In genomic region chr3:184339016-184339415, GRCh38 we compare ENCODE assay signal across 8 cellular contexts. TPM values are rescaled to one million over a fixed set of nuclear protein-coding genes. Genes with fewer than 3 reads are reported as not detected.
DNase-seq lines count a peak whose midpoint lies in the region; ATAC-seq and TF ChIP-seq lines count a peak whose summit lies in the region.

No MANE protein-coding gene starts in this region.

- H3K4me1 ChIP-seq in Peyer's patch (peaks cover 0 to 24% (median 3%) of the 10 kb centered on the region in 4 donors), foreskin keratinocyte (peaks cover 37% of the 10 kb centered on the region)

- peak overlapping the region in 3 of 4 donors; percentile 49 to 98 (median 92) for H3K27ac ChIP-seq in Peyer's patch
- peak overlapping the region; percentile 14 for H3K27ac ChIP-seq in foreskin keratinocyte

- peak overlapping the region; percentile 40; the same call in 1 of the 2 replicates for H3K4me3 Mint-ChIP-seq in HFFc6
- peak overlapping the region; percentile 51 for H3K4me3 Mint-ChIP-seq in stimulated activated memory B cell treated with anti-CD40 and anti-IgM and Interleukin-4, amounts not matched to agents 10 μg/mL and 1 μg/mL and 100 μg/mL, for 72 hours
- H3K4me3 Mint-ChIP-seq in progenitor cell of endocrine pancreas (ENCODE audit: low read depth): no peak overlapping the region

- TF ChIP-seq CTCF in HFFc6 (IDR thresholded peaks at IDR 0.05): no peak
- TF ChIP-seq CTCF in Peyer's patch (IDR thresholded peaks at IDR 0.05): no peak
- no peak for TF ChIP-seq CTCF in foreskin keratinocyte (conservative IDR thresholded peaks at IDR 0.05)
- no peak for TF ChIP-seq CTCF in progenitor cell of endocrine pancreas (IDR thresholded peaks at IDR 0.05; ENCODE audit: unreplicated experiment)

- H3K27ac Mint-ChIP-seq in HFFc6: peak overlapping the region; percentile 97; the same call in 1 of the 2 replicates
- no peak overlapping the region for H3K27ac Mint-ChIP-seq in stimulated activated memory B cell treated with anti-CD40 and anti-IgM and Interleukin-4, amounts not matched to agents 10 μg/mL and 1 μg/mL and 100 μg/mL, for 72 hours
- no peak overlapping the region for H3K27ac Mint-ChIP-seq in progenitor cell of endocrine pancreas

- ATAC-seq in foreskin keratinocyte: peak; percentile 5
- no peak for ATAC-seq in stimulated activated memory B cell treated with anti-CD40 and anti-IgM and Interleukin-4, amounts not matched to agents 10 μg/mL and 1 μg/mL and 100 μg/mL, for 72 hours

- no peaks in the 10 kb centered on the region for H3K9me3 Mint-ChIP-seq in HFFc6
- no peaks in the 10 kb centered on the region for H3K9me3 Mint-ChIP-seq in stimulated activated memory B cell treated with anti-CD40 and anti-IgM and Interleukin-4, amounts not matched to agents 10 μg/mL and 1 μg/mL and 100 μg/mL, for 72 hours
- no peaks in the 10 kb centered on the region for H3K9me3 Mint-ChIP-seq in progenitor cell of endocrine pancreas (ENCODE audit: low read depth)

- no peak for TF ChIP-seq POLR2A in Peyer's patch (IDR thresholded peaks at IDR 0.05)

- DNase-seq in HFFc6: no peak
- DNase-seq in Peyer's patch: no peak
- DNase-seq in foreskin keratinocyte: peak in 1 of 2 donors; percentile 64
- DNase-seq in AG08396 (ENCODE audit: low spot score): no peak
- no peak for DNase-seq in progenitor cell of endocrine pancreas (ENCODE audit: low spot score, unreplicated experiment)
- DNase-seq in stimulated activated CD4-positive, alpha-beta T cell treated with anti-CD3 and anti-CD28 coated beads, Interleukin-2, amount 100 ng/mL, for 48 hours: no peak
- no peak for DNase-seq in ecto neural progenitor cell (ENCODE audit: low spot score)

- H3K9me3 ChIP-seq in Peyer's patch: no peaks in the 10 kb centered on the region

- peaks cover 76% of the 10 kb centered on the region for H3K4me1 Mint-ChIP-seq in HFFc6 (ENCODE audit: low read depth)
- peaks cover 38% of the 10 kb centered on the region for H3K4me1 Mint-ChIP-seq in stimulated activated memory B cell treated with anti-CD40 and anti-IgM and Interleukin-4, amounts not matched to agents 10 μg/mL and 1 μg/mL and 100 μg/mL, for 72 hours
- peaks cover 15% of the 10 kb centered on the region for H3K4me1 Mint-ChIP-seq in progenitor cell of endocrine pancreas (ENCODE audit: low read depth)

- H3K27me3 Mint-ChIP-seq in HFFc6 (ENCODE audit: insufficient read depth): peaks cover 21% of the 10 kb centered on the region
- H3K27me3 Mint-ChIP-seq in stimulated activated memory B cell treated with anti-CD40 and anti-IgM and Interleukin-4, amounts not matched to agents 10 μg/mL and 1 μg/mL and 100 μg/mL, for 72 hours: peaks cover 14% of the 10 kb centered on the region
- H3K27me3 Mint-ChIP-seq in progenitor cell of endocrine pancreas: peaks cover 15% of the 10 kb centered on the region

- H3K4me3 ChIP-seq in Peyer's patch: peak overlapping the region in 1 of 4 donors; percentile 92

- H3K27me3 ChIP-seq in Peyer's patch (no peaks in the 10 kb centered on the region), foreskin keratinocyte (no peaks in the 10 kb centered on the region)

- peaks cover 0 to 38% (median 0%) of the 10 kb centered on the region in 3 donors for H3K36me3 ChIP-seq in Peyer's patch

- H3K36me3 Mint-ChIP-seq in HFFc6 (ENCODE audit: low read depth): peaks cover 32% of the 10 kb centered on the region
- H3K36me3 Mint-ChIP-seq in stimulated activated memory B cell treated with anti-CD40 and anti-IgM and Interleukin-4, amounts not matched to agents 10 μg/mL and 1 μg/mL and 100 μg/mL, for 72 hours: peaks cover 18% of the 10 kb centered on the region
- H3K36me3 Mint-ChIP-seq in progenitor cell of endocrine pancreas (ENCODE audit: insufficient read depth): peaks cover 11% of the 10 kb centered on the region

RNA-seq across cellular contexts. Expression of gene FAM131A, which starts 1.6 kb away (rescaled TPM):
- total RNA-seq in HFFc6 (2021; fragmentation: NEBNext Ultra II Directional; extraction: Animal tissue kit (Norgen Biotek cat#: 25700)): 10 to 100 TPM; 11.2 to 13.6 (median 11.9) TPM
- total RNA-seq in Peyer's patch (10 to 100 TPM in 3 of 4 donors, 1 to 10 TPM in 1; 5.8 to 47.9 (median 19.6) TPM), foreskin keratinocyte (13.3 and 14.6 TPM in 2 replicates), progenitor cell of endocrine pancreas (15.4 and 17.3 TPM in 2 replicates)
- polyA plus RNA-seq in foreskin keratinocyte: 11.6 and 11.7 TPM in 2 replicates

RNA-seq across cellular contexts. Expression of gene CLCN2, which starts 22.4 kb away (rescaled TPM):
- 1 to 10 TPM; 3.4 to 5.1 (median 4.2) TPM for total RNA-seq in HFFc6 (2021; fragmentation: NEBNext Ultra II Directional; extraction: Animal tissue kit (Norgen Biotek cat#: 25700))
- total RNA-seq in Peyer's patch (10 to 100 TPM; 11.6 to 87.8 (median 63.8) TPM), foreskin keratinocyte (4.7 and 5.4 TPM in 2 replicates), progenitor cell of endocrine pancreas (21.9 and 22.4 TPM in 2 replicates)
- polyA plus RNA-seq in foreskin keratinocyte: 3.8 and 3.9 TPM in 2 replicates

RNA-seq across cellular contexts. Expression of gene POLR2H, which starts 22.5 kb away (rescaled TPM):
- total RNA-seq in HFFc6 (2021; fragmentation: NEBNext Ultra II Directional; extraction: Animal tissue kit (Norgen Biotek cat#: 25700)): 10 to 100 TPM; 45.4 to 68.6 (median 50.1) TPM
- total RNA-seq in Peyer's patch (100 to 1,000 TPM in 3 of 4 donors, 10 to 100 TPM in 1; 90.8 to 307 (median 239) TPM), foreskin keratinocyte (81.0 and 92.9 TPM in 2 replicates), progenitor cell of endocrine pancreas (89.3 and 90.5 TPM in 2 replicates)
- 116 and 138 TPM in 2 replicates for polyA plus RNA-seq in foreskin keratinocyte

RNA-seq across cellular contexts. Expression of gene EIF4G1, which starts 24.6 kb away (rescaled TPM):
- total RNA-seq in HFFc6 (2021; fragmentation: NEBNext Ultra II Directional; extraction: Animal tissue kit (Norgen Biotek cat#: 25700)): 100 to 1,000 TPM; 522 to 605 (median 559) TPM
- total RNA-seq in Peyer's patch (100 to 1,000 TPM; 209 to 295 (median 244) TPM), foreskin keratinocyte (467 and 485 TPM in 2 replicates), progenitor cell of endocrine pancreas (333 and 341 TPM in 2 replicates)
- 344 and 350 TPM in 2 replicates for polyA plus RNA-seq in foreskin keratinocyte

RNA-seq across cellular contexts. Expression of gene THPO, which starts 39.0 kb away (rescaled TPM):
- total RNA-seq in HFFc6 (2021; fragmentation: NEBNext Ultra II Directional; extraction: Animal tissue kit (Norgen Biotek cat#: 25700)): not detected
- total RNA-seq in Peyer's patch: 1 to 10 TPM in 1 of 4 donors, under 1 TPM in 1, not detected in 2; 0.54 to 2.5 TPM
- not detected in 2 replicates for total RNA-seq in foreskin keratinocyte
- polyA plus RNA-seq in foreskin keratinocyte: not detected in 2 replicates
- total RNA-seq in progenitor cell of endocrine pancreas: 6.2 and 7.1 TPM in 2 replicates
